1 cellular context compared by ENCODE assay signal in the genomic region with DNA sequence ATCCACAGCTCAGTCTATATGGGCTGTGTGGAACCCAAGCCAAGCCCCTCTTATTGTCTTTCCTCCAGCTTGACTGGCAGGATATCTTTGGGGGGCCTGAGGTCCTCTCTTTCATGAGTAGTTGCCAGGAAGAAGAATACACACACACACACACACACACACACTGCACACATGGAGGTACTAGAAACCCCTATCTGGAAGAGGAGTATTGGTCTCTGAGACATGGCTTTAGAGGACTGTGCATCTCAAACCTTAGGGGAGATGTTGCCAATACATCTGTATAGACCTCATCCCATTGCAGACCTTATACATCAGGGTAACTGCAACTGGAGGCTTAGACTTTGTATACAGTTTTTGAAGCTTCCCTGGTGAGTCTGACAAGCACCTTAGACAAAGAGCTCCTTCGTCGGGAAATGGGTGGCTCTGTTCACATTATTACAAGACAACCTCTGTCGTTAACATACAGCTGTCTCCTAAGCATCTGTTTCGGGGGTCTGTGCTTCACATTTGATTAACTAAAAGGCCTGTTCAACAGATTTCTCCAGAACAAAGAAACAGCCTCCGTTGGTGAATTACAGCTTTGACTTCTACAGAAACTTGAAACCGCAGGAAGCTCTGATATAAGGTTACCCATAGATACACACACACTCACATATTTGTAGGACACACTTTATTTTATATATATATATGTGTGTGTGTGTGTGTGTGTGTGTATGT.
TF ChIP-seq lines count a peak whose summit lies in the region.

No MANE protein-coding gene starts in this region.

TF ChIP-seq in WTC11, 78 proteins besides CTCF, POLR2A, EP300 and RAD21 (continued from another document):
- TF ChIP-seq PRDM15 (CRISPR knock-in tag; IDR thresholded peaks at IDR 0.05) (no peak), ZNF138 (CRISPR knock-in tag; conservative IDR thresholded peaks at IDR 0.05) (no peak)
